13 cellular contexts compared by ENCODE assay signal in the genomic region with DNA sequence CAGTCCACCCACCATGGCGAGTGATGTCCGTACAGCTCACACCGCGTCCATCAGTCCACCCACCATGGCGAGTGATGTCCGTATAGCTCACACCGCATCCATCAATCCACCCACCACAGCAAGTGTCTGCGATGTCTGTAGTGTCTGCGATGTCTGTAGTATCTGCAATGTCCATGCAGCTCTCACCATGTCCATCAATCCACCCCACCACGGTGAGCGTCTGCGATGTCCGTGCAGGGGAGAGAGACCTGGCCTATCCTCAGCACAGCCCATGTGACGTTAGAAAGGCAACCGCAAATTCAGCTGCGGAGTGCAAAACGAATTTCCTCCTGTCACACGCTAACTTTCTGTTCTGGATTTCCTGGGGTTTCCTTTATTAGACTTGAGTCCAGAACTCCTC. TPM values are rescaled to one million over a fixed set of nuclear protein-coding genes. Genes with fewer than 3 reads are reported as not detected.
A peak's percentile ranks its signal among the peaks of the same experiment; 100 is the strongest.
DNase-seq lines count a peak whose midpoint lies in the region; ATAC-seq and TF ChIP-seq lines count a peak whose summit lies in the region.
"Had no signal": no experiment of that assay in that cellular context is flagged by ENCODE, and none has a peak within 500 bp of the region (broad histone marks: within the 10 kb centered on the region; RNA-seq: fewer than 3 reads in every experiment).

No MANE protein-coding gene starts in this region.

- no peak overlapping the region for H3K27ac ChIP-seq in CD8-positive, alpha-beta T cell (ENCODE audit: low read depth, low read length)
- H3K27ac ChIP-seq in Panc1 (ENCODE audit: low read length) (peak overlapping the region; percentile 79), neuronal stem cell (replicated peaks; ENCODE audit: low read length) (no peak overlapping the region)
- H3K27ac ChIP-seq: suprapubic skin had no signal

- no peaks in the 10 kb centered on the region for H3K27me3 Mint-ChIP-seq in CD8-positive, alpha-beta T cell (ENCODE audit: low read depth)
- no peaks in the 10 kb centered on the region for H3K27me3 Mint-ChIP-seq in central memory CD8-positive, alpha-beta T cell

- no peaks in the 10 kb centered on the region for H3K9me3 ChIP-seq in CD8-positive, alpha-beta T cell (ENCODE audit: low read length)
- H3K9me3 ChIP-seq in Panc1 (ENCODE audit: control insufficient read depth, insufficient read depth, low read depth, low read length) (no peaks in the 10 kb centered on the region), neuronal stem cell (replicated peaks in 1 of 2; ENCODE audit: control insufficient read depth in 2 of 2, insufficient read depth in 1 of 2, low read depth in 1 of 2, low read length in 2 of 2) (peaks cover 0 to 2% of the 10 kb centered on the region in 2 donors)
- H3K9me3 ChIP-seq: suprapubic skin had no signal

- POLR2A ChIA-PET in CD8-positive, alpha-beta T cell (lab: Charles Lee) = interaction anchor here (0.8 to 2.1 kb wide), 5 partner anchors 12 to 106 kb away, joined by 3 to 6 read pairs (median 3); no protein-coding TSS in a partner anchor
- POLR2A ChIA-PET in Panc1 (lab: Charles Lee) = no interaction called here

- peaks cover 62% of the 10 kb centered on the region for H3K36me3 Mint-ChIP-seq in CD8-positive, alpha-beta T cell
- H3K36me3 Mint-ChIP-seq in central memory CD8-positive, alpha-beta T cell (ENCODE audit: insufficient read depth) = peaks cover 54% of the 10 kb centered on the region

- no peak overlapping the region for H4K8ac ChIP-seq in neuronal stem cell (ENCODE audit: low read depth, low read length)

- no CpG with 5 or more reads among the region's 18 CpGs for WGBS in neuronal stem cell (ENCODE audit: extremely low coverage in 2 of 2, insufficient read length in 2 of 2, insufficient replicate concordance in 1 of 2), 2 donors

- no peak for ATAC-seq in CD8-positive, alpha-beta T cell
- no peak for ATAC-seq in Panc1
- no peak for ATAC-seq in central memory CD8-positive, alpha-beta T cell (replicated peaks; ENCODE audit: extremely low read depth, poor library complexity, severe bottlenecking)
- ATAC-seq in HG03097 (IDR thresholded peaks at IDR 0.05; ENCODE audit: low FRiP score, unreplicated experiment) = no peak
- ATAC-seq: left lobe of liver had no signal

- no peak overlapping the region for H4K91ac ChIP-seq in neuronal stem cell (ENCODE audit: low read depth, low read length, poor library complexity)

- H3K18ac ChIP-seq in neuronal stem cell (ENCODE audit: low read length) = no peak overlapping the region

- in situ Hi-C loops in Panc1 (cut with HindIII; ENCODE audit: low pct_unique_long_range_greater_than_20kb, low sequenced_read_pairs) = no loop called here

- H3K4me3 Mint-ChIP-seq in CD8-positive, alpha-beta T cell = peak overlapping the region; percentile 56
- no peak overlapping the region for H3K4me3 Mint-ChIP-seq in central memory CD8-positive, alpha-beta T cell

- H2AFZ ChIP-seq in neuronal stem cell (ENCODE audit: low read length) = no peak overlapping the region

- no peak overlapping the region for H2BK15ac ChIP-seq in neuronal stem cell (ENCODE audit: low read length)

- intact Hi-C loops in CD8-positive, alpha-beta T cell (cut with DNase I, micrococcal nuclease) = loop anchor here (5.0 kb wide), 3 partner anchors 33 to 162 kb away; no protein-coding TSS in a partner anchor
- intact Hi-C loops in Panc1 (cut with micrococcal nuclease; ENCODE audit: unreplicated experiment) = no loop called here

- peak in 2 of 7 experiments; percentile 4 to 23 for DNase-seq in CD8-positive, alpha-beta T cell
- DNase-seq in Panc1 (ENCODE audit: low read depth, low spot score) (no peak), neuronal stem cell (ENCODE audit: low spot score) (no peak), DMS114 treated with DMSO at 0.1 percent for 48 hours (lab: John Stamatoyannopoulos, UW; ENCODE audit: unreplicated experiment) (no peak), SHP77 treated with DMSO at 0.1 percent for 48 hours (lab: John Stamatoyannopoulos, UW) (no peak)
- DNase-seq in central memory CD8-positive, alpha-beta T cell (ENCODE audit: low spot score in 2 of 2) = no peak
- DNase-seq: central memory CD4-positive, alpha-beta T cell; KBM-7; NCI-H69 had no signal

- no peaks in the 10 kb centered on the region for H3K9me3 Mint-ChIP-seq in CD8-positive, alpha-beta T cell
- no peaks in the 10 kb centered on the region for H3K9me3 Mint-ChIP-seq in central memory CD8-positive, alpha-beta T cell

- peaks cover 81% of the 10 kb centered on the region for H3K4me1 Mint-ChIP-seq in CD8-positive, alpha-beta T cell (ENCODE audit: low read depth)
- H3K4me1 Mint-ChIP-seq in central memory CD8-positive, alpha-beta T cell = peaks cover 69% of the 10 kb centered on the region

- H2BK12ac ChIP-seq in neuronal stem cell (ENCODE audit: low read length) = no peak overlapping the region

- peak overlapping the region; percentile 53 for H2AK5ac ChIP-seq in neuronal stem cell (ENCODE audit: low read depth, low read length)

- H3K27ac Mint-ChIP-seq in CD8-positive, alpha-beta T cell = peak overlapping the region; percentile 89
- peak overlapping the region; percentile 76 for H3K27ac Mint-ChIP-seq in central memory CD8-positive, alpha-beta T cell (ENCODE audit: low read depth)

- H3K79me1 ChIP-seq in neuronal stem cell (ENCODE audit: low read depth, low read length) = peaks cover 15% of the 10 kb centered on the region

- H3K4me1 ChIP-seq in CD8-positive, alpha-beta T cell (ENCODE audit: insufficient read depth, low read length) = peaks cover 85% of the 10 kb centered on the region
- peaks cover 60% of the 10 kb centered on the region for H3K4me1 ChIP-seq in Panc1 (ENCODE audit: control insufficient read depth, insufficient read depth, low read length)
- peaks cover 33 to 40% of the 10 kb centered on the region in 2 donors for H3K4me1 ChIP-seq in neuronal stem cell (ENCODE audit: control insufficient read depth in 2 of 2, insufficient read depth in 1 of 2, low read depth in 1 of 2, low read length in 2 of 2)

- peak overlapping the region; percentile 77 for H3K4ac ChIP-seq in neuronal stem cell (ENCODE audit: low read length)

- CTCF ChIA-PET in CD8-positive, alpha-beta T cell (lab: Charles Lee) = interaction anchor here (0.9 to 7.0 kb wide), 5 partner anchors 14 to 300 kb away, joined by 3 to 56 read pairs (median 3); no protein-coding TSS in a partner anchor
- CTCF ChIA-PET in Panc1 (lab: Charles Lee) = no interaction called here

- H2BK5ac ChIP-seq in neuronal stem cell (ENCODE audit: low read length) = no peak overlapping the region

- H3K23ac ChIP-seq in neuronal stem cell (ENCODE audit: low read depth, low read length, poor library complexity) = no peak overlapping the region

- no peak overlapping the region for H2BK120ac ChIP-seq in neuronal stem cell (ENCODE audit: low read depth, low read length)

- H3K4me2 ChIP-seq in neuronal stem cell (ENCODE audit: insufficient read depth, low read length, poor library complexity, severe bottlenecking) = no peak overlapping the region

- no peak overlapping the region for H3K14ac ChIP-seq in neuronal stem cell (ENCODE audit: low read length)

- peaks cover 23% of the 10 kb centered on the region for H3K36me3 ChIP-seq in CD8-positive, alpha-beta T cell (ENCODE audit: insufficient read depth, low read length)
- H3K36me3 ChIP-seq in Panc1 (ENCODE audit: control insufficient read depth, insufficient read depth, low read length) (no peaks in the 10 kb centered on the region), neuronal stem cell (replicated peaks in 1 of 2; ENCODE audit: control insufficient read depth in 2 of 2, insufficient read depth in 2 of 2, low read length in 2 of 2) (peaks cover 0 to 23% of the 10 kb centered on the region in 2 donors)
- H3K36me3 ChIP-seq: suprapubic skin had no signal

- BruUV-seq in Panc1 (replicated peaks; lab: Mats Ljungman, UMichigan) = no TSS peak

- no peak overlapping the region for H3K4me3 ChIP-seq in CD8-positive, alpha-beta T cell (ENCODE audit: low read depth, low read length)
- no peak overlapping the region for H3K4me3 ChIP-seq in Panc1 (ENCODE audit: low read depth in 2 of 2, low read length in 2 of 2)
- H3K4me3 ChIP-seq in neuronal stem cell (ENCODE audit: low read length in 2 of 2) = no peak overlapping the region
- H3K4me3 ChIP-seq: skin epidermis, suprapubic skin had no signal

- no peak for TF ChIP-seq CTCF in CD8-positive, alpha-beta T cell (IDR thresholded peaks at IDR 0.05)
- no peak for TF ChIP-seq CTCF in Panc1 (IDR thresholded peaks at IDR 0.05)

- H3K27me3 ChIP-seq in CD8-positive, alpha-beta T cell (ENCODE audit: insufficient read depth, low read length) = no peaks in the 10 kb centered on the region
- H3K27me3 ChIP-seq in Panc1 (ENCODE audit: control insufficient read depth, insufficient read depth, low read length) (no peaks in the 10 kb centered on the region), neuronal stem cell (ENCODE audit: control insufficient read depth in 3 of 3, insufficient read depth in 3 of 3, low read depth in 1 of 3, low read length in 3 of 3) (no peaks in the 10 kb centered on the region)
- H3K27me3 ChIP-seq: suprapubic skin had no signal

- H3K9ac ChIP-seq in neuronal stem cell (ENCODE audit: low read depth, low read length, poor library complexity) = no peak overlapping the region

RNA-seq across cellular contexts. Expression of gene RASA3, which starts 18.5 kb away (rescaled TPM):
- total RNA-seq in CD8-positive, alpha-beta T cell = 100 to 1,000 TPM; 144 TPM
- total RNA-seq in Panc1 (2021; ENCODE audit: unreplicated experiment) = 33.7 TPM
- polyA plus RNA-seq in Panc1 (2012; ENCODE audit: insufficient read length) = 38.4 TPM
- polyA plus RNA-seq in neuronal stem cell (2013, experiment 1 of 2) = 9.5 TPM
- polyA plus RNA-seq in neuronal stem cell (2013, experiment 2 of 2) = 8.9 TPM
